Comparison of ENCODE assay signal across 19 cellular contexts in genomic region chr15:79543097-79543496, GRCh38.
"Had no signal": no experiment of that assay in that cellular context is flagged by ENCODE, and none has a peak within 500 bp of the region (broad histone marks: within the 10 kb centered on the region; RNA-seq: fewer than 3 reads in every experiment).

No MANE protein-coding gene starts in this region.

- H3K4me3 ChIP-seq: coronary artery, heart right ventricle, ovary, psoas muscle, right atrium auricular region, thyroid gland, upper lobe of right lung had no signal

- H3K27me3 ChIP-seq: heart right ventricle, neutrophil, ovary, right atrium auricular region, thyroid gland, upper lobe of right lung had no signal

- H3K36me3 ChIP-seq: heart right ventricle, neutrophil, ovary, right atrium auricular region, thyroid gland, upper lobe of right lung had no signal

- H3K9me3 ChIP-seq: heart right ventricle, neutrophil, ovary, psoas muscle, right atrium auricular region, thyroid gland, upper lobe of right lung had no signal

- H3K4me1 ChIP-seq: heart right ventricle, psoas muscle, right atrium auricular region, thyroid gland, upper lobe of right lung had no signal

- H3K27ac ChIP-seq: coronary artery, epithelial cell of prostate, heart right ventricle, neutrophil, ovary, psoas muscle, right atrium auricular region, thyroid gland, upper lobe of right lung had no signal

- DNase-seq: activated CD4-positive, alpha-beta T cell treated with anti-CD3 and anti-CD28 coated beads for 1 hour; activated CD4-positive, alpha-beta T cell treated with anti-CD3 and anti-CD28 coated beads, Interleukin-2, amount 50 U/mL, for 1 hour; activated CD8-positive, alpha-beta T cell treated with anti-CD3 and anti-CD28 coated beads, Interleukin-2, amount 10 ng/mL, durations not matched to agents 7 days and 5 days; activated naive CD8-positive, alpha-beta T cell treated with anti-CD3 and anti-CD28 coated beads, Interleukin-2, amount 10 ng/mL, durations not matched to agents 7 days and 5 days; amniotic stem cell; cerebellar nuclear complex; heart right ventricle; left colon; ovary; psoas muscle; stimulated activated CD4-positive, alpha-beta T cell treated with anti-CD3 and anti-CD28 coated beads, Interleukin-12 subunit alpha, Interleukin-12 subunit beta, amount 100 ng/mL, for 4 hours; stimulated activated CD4-positive, alpha-beta T cell treated with anti-CD3 and anti-CD28 coated beads, Interleukin-4, amount 100 ng/mL, for 4 hours; substantia nigra; thyroid gland; upper lobe of right lung had no signal
